In genomic region chr22:46738642-46738960, GRCh38 we compare ENCODE assay signal across 8 cellular contexts. TPM values are rescaled to one million over a fixed set of nuclear protein-coding genes. Genes with fewer than 3 reads are reported as not detected.
DNase-seq lines count a peak whose midpoint lies in the region; ATAC-seq, FAIRE-seq and TF ChIP-seq lines count a peak whose summit lies in the region.

No MANE protein-coding gene starts in this region.

- H3K4me3 ChIP-seq in AG10803 (ENCODE audit: low read length) = peak overlapping the region; percentile 66
- peak overlapping the region; percentile 57 to 94 (median 83) for H3K4me3 ChIP-seq in dorsolateral prefrontal cortex

- no peak for DNase-seq in AG10803 (ENCODE audit: low read depth)
- DNase-seq in dorsolateral prefrontal cortex = no peak
- DNase-seq in naive thymus-derived CD8-positive, alpha-beta T cell = peak in 2 of 10 donors; percentile 4 to 31
- no peak for DNase-seq in frontal cortex (ENCODE audit: low spot score in 2 of 2)
- no peak for DNase-seq in SW 1271 (lab: John Stamatoyannopoulos, UW)
- DNase-seq in amygdala (lab: John Stamatoyannopoulos, UW) = no peak
- no peak for DNase-seq in kidney tubule cell (ENCODE audit: low spot score)

- FAIRE-seq in frontal cortex (lab: Jason Lieb, UNC) = no peak

- peak overlapping the region in 2 of 3 donors; percentile 33 to 57 for H3K27ac Mint-ChIP-seq in IgD-negative memory B cell
- H3K27ac Mint-ChIP-seq in naive thymus-derived CD8-positive, alpha-beta T cell = peak overlapping the region; percentile 86 to 96 (median 93)

- POLR2A ChIA-PET in naive thymus-derived CD8-positive, alpha-beta T cell (lab: Charles Lee) = interaction anchor here (0.7 to 7.3 kb wide), 10 partner anchors 11 to 685 kb away, joined by 3 to 134 read pairs (median 4); partner anchors contain the start of gene TBC1D22A

- intact Hi-C loops in dorsolateral prefrontal cortex (cut with DNase I) = loop anchor here (5.0 to 10.0 kb wide), 2 partner anchors 161 to 174 kb away; no protein-coding TSS in a partner anchor

- peak overlapping the region in 57 of 59 donors; percentile 42 to 93 (median 86) for H3K27ac ChIP-seq in dorsolateral prefrontal cortex

- H3K4me3 Mint-ChIP-seq in IgD-negative memory B cell = peak overlapping the region; percentile 73 to 94 (median 88)
- peak overlapping the region; percentile 75 to 93 (median 92) for H3K4me3 Mint-ChIP-seq in naive thymus-derived CD8-positive, alpha-beta T cell

- no peaks in the 10 kb centered on the region for H3K9me3 Mint-ChIP-seq in IgD-negative memory B cell
- no peaks in the 10 kb centered on the region for H3K9me3 Mint-ChIP-seq in naive thymus-derived CD8-positive, alpha-beta T cell

- no peak for TF ChIP-seq CTCF in AG10803 (conservative IDR thresholded peaks at IDR 0.05; ENCODE audit: low read length)
- TF ChIP-seq CTCF in dorsolateral prefrontal cortex (IDR thresholded peaks at IDR 0.05 in 54 of 56, conservative IDR thresholded peaks at IDR 0.05 in 2 of 56; ENCODE audit: low read depth in 1 of 56, partially characterized antibody in 56 of 56) = no peak

- peak; percentile 0 to 28 for ATAC-seq in naive thymus-derived CD8-positive, alpha-beta T cell

- H3K4me1 Mint-ChIP-seq in IgD-negative memory B cell = peaks cover 26 to 30% (median 29%) of the 10 kb centered on the region in 3 donors
- peaks cover 25 to 48% (median 47%) of the 10 kb centered on the region in 4 donors for H3K4me1 Mint-ChIP-seq in naive thymus-derived CD8-positive, alpha-beta T cell

- no peaks in the 10 kb centered on the region for H3K27me3 Mint-ChIP-seq in IgD-negative memory B cell
- no peaks in the 10 kb centered on the region for H3K27me3 Mint-ChIP-seq in naive thymus-derived CD8-positive, alpha-beta T cell

- no peaks in the 10 kb centered on the region for H3K27me3 ChIP-seq in dorsolateral prefrontal cortex

- peaks cover 2% of the 10 kb centered on the region for H3K36me3 Mint-ChIP-seq in IgD-negative memory B cell
- H3K36me3 Mint-ChIP-seq in naive thymus-derived CD8-positive, alpha-beta T cell = peaks cover 0 to 2% (median 0%) of the 10 kb centered on the region in 3 donors

RNA-seq across cellular contexts. Expression of gene CERK, which starts 0.5 kb away (rescaled TPM):
- 11.7 TPM for polyA plus RNA-seq in IgD-negative memory B cell
- total RNA-seq in dorsolateral prefrontal cortex = 10 to 100 TPM; 24.8 to 72.6 (median 52.4) TPM
- total RNA-seq in naive thymus-derived CD8-positive, alpha-beta T cell = 100 to 1,000 TPM; 175 to 185 TPM
- 10 to 100 TPM; 39.4 to 61.2 (median 41.6) TPM for polyA plus RNA-seq in naive thymus-derived CD8-positive, alpha-beta T cell
- 35.1 TPM for total RNA-seq in frontal cortex

RNA-seq across cellular contexts. Expression of gene TBC1D22A, which starts 23.8 kb away (rescaled TPM):
- 64.3 TPM for polyA plus RNA-seq in IgD-negative memory B cell
- total RNA-seq in dorsolateral prefrontal cortex = 10 to 100 TPM; 20.0 to 36.0 (median 27.2) TPM
- 10 to 100 TPM; 51.2 to 57.2 TPM for total RNA-seq in naive thymus-derived CD8-positive, alpha-beta T cell
- polyA plus RNA-seq in naive thymus-derived CD8-positive, alpha-beta T cell = 10 to 100 TPM; 23.0 to 24.6 (median 23.3) TPM
- 5.3 TPM for total RNA-seq in frontal cortex
